30 cellular contexts compared by ENCODE assay signal in genomic region chr13:106814389-106814903, GRCh38.
"Had no signal": no experiment of that assay in that cellular context is flagged by ENCODE, and none has a peak within 500 bp of the region (broad histone marks: within the 10 kb centered on the region; RNA-seq: fewer than 3 reads in every experiment).

No MANE protein-coding gene starts in this region.

- H3K9me3 ChIP-seq: adrenal gland, body of pancreas, esophagus squamous epithelium, psoas muscle, stomach, thyroid gland, upper lobe of left lung, vagina had no signal

- H3K4me3 Mint-ChIP-seq: activated CD8-positive, alpha-beta memory T cell treated with anti-CD3 and anti-CD28 coated beads, Interleukin-2, amount 10 ng/mL, durations not matched to agents 7 days and 5 days; activated CD8-positive, alpha-beta T cell treated with anti-CD3 and anti-CD28 coated beads, Interleukin-2, amount 10 ng/mL, durations not matched to agents 7 days and 5 days; activated naive CD8-positive, alpha-beta T cell; nephron; stimulated activated memory B cell treated with anti-CD40 and anti-IgM and Interleukin-4, amounts not matched to agents 10 μg/mL and 1 μg/mL and 100 μg/mL, for 72 hours had no signal

- H3K79me2 ChIP-seq: parathyroid adenoma had no signal

- H3K36me3 ChIP-seq: adrenal gland, esophagus squamous epithelium, stomach, thyroid gland, upper lobe of left lung, vagina had no signal

- H3K27me3 ChIP-seq: adrenal gland, body of pancreas, stomach, thyroid gland, upper lobe of left lung, vagina had no signal

- H3K27me3 Mint-ChIP-seq: activated CD8-positive, alpha-beta memory T cell treated with anti-CD3 and anti-CD28 coated beads, Interleukin-2, amount 10 ng/mL, durations not matched to agents 7 days and 5 days; stimulated activated memory B cell treated with anti-CD40 and anti-IgM and Interleukin-4, amounts not matched to agents 10 μg/mL and 1 μg/mL and 100 μg/mL, for 72 hours had no signal

- H3K9me3 Mint-ChIP-seq: activated T-helper 2 cell treated with anti-CD3 and anti-CD28 coated beads, Interferon-gamma antibody, Interleukin-2, Interleukin-4, amounts not matched to agents 10 μg/mL and 5 μg/mL and 100 μg/mL, durations not matched to agents 14 hours and 24 hours and 36 hours; nephron had no signal

- H3K36me3 Mint-ChIP-seq: activated CD8-positive, alpha-beta memory T cell treated with anti-CD3 and anti-CD28 coated beads, Interleukin-2, amount 10 ng/mL, durations not matched to agents 7 days and 5 days; activated naive CD8-positive, alpha-beta T cell; stimulated activated memory B cell treated with anti-CD40 and anti-IgM and Interleukin-4, amounts not matched to agents 10 μg/mL and 1 μg/mL and 100 μg/mL, for 72 hours had no signal

- H3K27ac ChIP-seq: adrenal gland, body of pancreas, epithelial cell of prostate, esophagus squamous epithelium, parathyroid adenoma, psoas muscle, stomach, thyroid gland, upper lobe of left lung, vagina had no signal

- H3K27ac Mint-ChIP-seq: activated CD8-positive, alpha-beta memory T cell treated with anti-CD3 and anti-CD28 coated beads, Interleukin-2, amount 10 ng/mL, durations not matched to agents 7 days and 5 days; activated CD8-positive, alpha-beta T cell treated with anti-CD3 and anti-CD28 coated beads, Interleukin-2, amount 10 ng/mL, durations not matched to agents 7 days and 5 days; activated naive CD8-positive, alpha-beta T cell; activated T-helper 2 cell treated with anti-CD3 and anti-CD28 coated beads, Interferon-gamma antibody, Interleukin-2, Interleukin-4, amounts not matched to agents 10 μg/mL and 5 μg/mL and 100 μg/mL, durations not matched to agents 14 hours and 24 hours and 36 hours; stimulated activated memory B cell treated with anti-CD40 and anti-IgM and Interleukin-4, amounts not matched to agents 10 μg/mL and 1 μg/mL and 100 μg/mL, for 72 hours had no signal

- H3K4me1 ChIP-seq: adrenal gland, body of pancreas, psoas muscle, stomach, thyroid gland, upper lobe of left lung, vagina had no signal

- H3K4me1 Mint-ChIP-seq: activated CD8-positive, alpha-beta memory T cell treated with anti-CD3 and anti-CD28 coated beads, Interleukin-2, amount 10 ng/mL, durations not matched to agents 7 days and 5 days; stimulated activated memory B cell treated with anti-CD40 and anti-IgM and Interleukin-4, amounts not matched to agents 10 μg/mL and 1 μg/mL and 100 μg/mL, for 72 hours had no signal

- H3K4me2 ChIP-seq: smooth muscle cell had no signal

- H3K4me3 ChIP-seq: adrenal gland, body of pancreas, esophagus squamous epithelium, psoas muscle, smooth muscle cell, stomach, thyroid gland, upper lobe of left lung, vagina had no signal

- H2AFZ ChIP-seq: parathyroid adenoma had no signal

- DNase-seq: activated CD4-positive, alpha-beta T cell treated with anti-CD3 and anti-CD28 coated beads for 1 hour; activated CD8-positive, alpha-beta memory T cell treated with anti-CD3 and anti-CD28 coated beads, Interleukin-2, amount 10 ng/mL, durations not matched to agents 7 days and 5 days; activated CD8-positive, alpha-beta T cell treated with anti-CD3 and anti-CD28 coated beads, Interleukin-2, amount 10 ng/mL, durations not matched to agents 7 days and 5 days; activated naive CD4-positive, alpha-beta T cell treated with Interleukin-2 at 50 U/mL for 16 hours; activated T-cell treated with anti-CD3 and anti-CD28 coated beads, Interleukin-2, amount 50 U/mL, for 48 hours; adrenal gland; aorta; body of pancreas; effector CD8-positive, alpha-beta T cell; esophagus squamous epithelium; foreskin melanocyte; islet precursor cell; left ventricle myocardium superior; occipital lobe; psoas muscle; stimulated activated CD4-positive, alpha-beta T cell treated with anti-CD3 and anti-CD28 coated beads, Interleukin-1b, Interleukin-23, amount 100 ng/mL, for 48 hours; stimulated activated CD4-positive, alpha-beta T cell treated with anti-CD3 and anti-CD28 coated beads, Interleukin-4, amount 100 ng/mL, for 4 hours; stimulated activated CD8-positive, alpha-beta memory T cell treated with anti-CD3 and anti-CD28 coated beads, Interleukin-4, amount 100 ng/mL, for 48 hours; stomach; T-helper 2 cell; thyroid gland; upper lobe of left lung had no signal

- H3K9ac ChIP-seq: parathyroid adenoma had no signal
